Comparison of ENCODE assay signal across 8 cellular contexts in genomic region chr3:45145681-45146614, GRCh38. TPM values are rescaled to one million over a fixed set of nuclear protein-coding genes. Genes with fewer than 3 reads are reported as not detected.
DNase-seq lines count a peak whose midpoint lies in the region; ATAC-seq, FAIRE-seq and TF ChIP-seq lines count a peak whose summit lies in the region.

A gene with protein sequence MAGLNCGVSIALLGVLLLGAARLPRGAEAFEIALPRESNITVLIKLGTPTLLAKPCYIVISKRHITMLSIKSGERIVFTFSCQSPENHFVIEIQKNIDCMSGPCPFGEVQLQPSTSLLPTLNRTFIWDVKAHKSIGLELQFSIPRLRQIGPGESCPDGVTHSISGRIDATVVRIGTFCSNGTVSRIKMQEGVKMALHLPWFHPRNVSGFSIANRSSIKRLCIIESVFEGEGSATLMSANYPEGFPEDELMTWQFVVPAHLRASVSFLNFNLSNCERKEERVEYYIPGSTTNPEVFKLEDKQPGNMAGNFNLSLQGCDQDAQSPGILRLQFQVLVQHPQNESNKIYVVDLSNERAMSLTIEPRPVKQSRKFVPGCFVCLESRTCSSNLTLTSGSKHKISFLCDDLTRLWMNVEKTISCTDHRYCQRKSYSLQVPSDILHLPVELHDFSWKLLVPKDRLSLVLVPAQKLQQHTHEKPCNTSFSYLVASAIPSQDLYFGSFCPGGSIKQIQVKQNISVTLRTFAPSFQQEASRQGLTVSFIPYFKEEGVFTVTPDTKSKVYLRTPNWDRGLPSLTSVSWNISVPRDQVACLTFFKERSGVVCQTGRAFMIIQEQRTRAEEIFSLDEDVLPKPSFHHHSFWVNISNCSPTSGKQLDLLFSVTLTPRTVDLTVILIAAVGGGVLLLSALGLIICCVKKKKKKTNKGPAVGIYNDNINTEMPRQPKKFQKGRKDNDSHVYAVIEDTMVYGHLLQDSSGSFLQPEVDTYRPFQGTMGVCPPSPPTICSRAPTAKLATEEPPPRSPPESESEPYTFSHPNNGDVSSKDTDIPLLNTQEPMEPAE (minus strand): TSS chr3:45146378. CDS start chr3:45146287, 91 bp downstream.

- peak; percentile 34 to 36 for ATAC-seq in CD4-positive, CD25-positive, alpha-beta regulatory T cell (ENCODE audit: low read depth in 2 of 2)
- peak; percentile 28 for ATAC-seq in stimulated activated naive CD8-positive, alpha-beta T cell treated with anti-CD3 and anti-CD28 coated beads, Interleukin-15, Interleukin-2, amounts not matched to agents 100 U/mL and 50 U/mL, for 24 hours

- in situ Hi-C loops in astrocyte of the cerebellum (cut with HindIII; ENCODE audit: low sequenced_read_pairs) = no loop called here

- peak within 1 kb of the TSS; percentile 94 for H3K9ac ChIP-seq in keratinocyte (ENCODE audit: control insufficient read depth, extremely low read depth, insufficient read depth, low read length)

- H2AFZ ChIP-seq in keratinocyte (ENCODE audit: control insufficient read depth, low read length) = peak within 1 kb of the TSS; percentile 57

- DNase-seq in CD4-positive, CD25-positive, alpha-beta regulatory T cell = peak in 1 of 3 donors; percentile 4
- DNase-seq in HT1080 (ENCODE audit: low read depth) = no peak
- DNase-seq in astrocyte of the cerebellum (ENCODE audit: low read depth) = no peak
- no peak for DNase-seq in keratinocyte (ENCODE audit: low read depth, low spot score)
- DNase-seq in stimulated activated naive CD8-positive, alpha-beta T cell treated with anti-CD3 and anti-CD28 coated beads, Interleukin-15, Interleukin-2, amounts not matched to agents 100 U/mL and 50 U/mL, for 24 hours = no peak
- no peak for DNase-seq in GOT3 (lab: John Stamatoyannopoulos, UW)
- no peak for DNase-seq in NCI-H2227 treated with DMSO at 0.1 percent for 48 hours (lab: John Stamatoyannopoulos, UW)
- DNase-seq in middle frontal gyrus (ENCODE audit: extremely low spot score, low spot score) = no peak

- H3K27me3 Mint-ChIP-seq in CD4-positive, CD25-positive, alpha-beta regulatory T cell = peaks cover 79% of the 10 kb centered on the region

- H3K4me3 Mint-ChIP-seq in CD4-positive, CD25-positive, alpha-beta regulatory T cell = peak within 1 kb of the TSS; percentile 58 to 93 (median 88)

- H3K4me1 Mint-ChIP-seq in CD4-positive, CD25-positive, alpha-beta regulatory T cell = peaks cover 0 to 23% (median 9%) of the 10 kb centered on the region in 4 donors

- peak within 1 kb of the TSS in 1 of 3 donors; percentile 59 for H3K27ac Mint-ChIP-seq in CD4-positive, CD25-positive, alpha-beta regulatory T cell

- H3K79me2 ChIP-seq in keratinocyte (ENCODE audit: control insufficient read depth, insufficient read depth, low read length) = peaks cover 52% of the 10 kb centered on the region

- H3K27ac ChIP-seq in CD4-positive, CD25-positive, alpha-beta regulatory T cell (ENCODE audit: insufficient read depth, low read length, poor library complexity, severe bottlenecking) = no peak within 1 kb of the TSS
- peak within 1 kb of the TSS; percentile 92 for H3K27ac ChIP-seq in keratinocyte (ENCODE audit: control insufficient read depth, insufficient read depth, low read length)

- H3K36me3 Mint-ChIP-seq in CD4-positive, CD25-positive, alpha-beta regulatory T cell = peaks cover 4% of the 10 kb centered on the region

- peak within 1 kb of the TSS; percentile 84 for H3K4me2 ChIP-seq in keratinocyte (ENCODE audit: control insufficient read depth, extremely low read depth, insufficient read depth, low read depth, low read length)

- H3K4me3 ChIP-seq in CD4-positive, CD25-positive, alpha-beta regulatory T cell (ENCODE audit: low read depth, low read length) = no peak within 1 kb of the TSS
- H3K4me3 ChIP-seq in astrocyte of the cerebellum (ENCODE audit: low read depth, low read length) (peak within 1 kb of the TSS; percentile 68), keratinocyte (ENCODE audit: control insufficient read depth in 2 of 3, extremely low read depth in 1 of 3, insufficient read depth in 2 of 3, low read depth in 1 of 3, low read length in 3 of 3) (peak within 1 kb of the TSS; percentile 83 to 91 (median 88))

- FAIRE-seq in keratinocyte (lab: Jason Lieb, UNC) = no peak

- peaks cover 22% of the 10 kb centered on the region for H3K27me3 ChIP-seq in CD4-positive, CD25-positive, alpha-beta regulatory T cell (ENCODE audit: control insufficient read depth, insufficient read depth, low read length)
- H3K27me3 ChIP-seq in keratinocyte (ENCODE audit: control insufficient read depth, extremely low read depth, insufficient read depth, low read length) = no peaks in the 10 kb centered on the region

- TF ChIP-seq CTCF in astrocyte of the cerebellum (IDR thresholded peaks at IDR 0.05; ENCODE audit: low read depth, low read length, missing control alignments) (no peak), keratinocyte (optimal IDR thresholded peaks at IDR 0.05 in 1 of 3, IDR thresholded peaks at IDR 0.05 in 1 of 3, conservative IDR thresholded peaks at IDR 0.05 in 1 of 3; ENCODE audit: extremely low read depth in 1 of 3, insufficient read depth in 2 of 3, low read length in 3 of 3) (no peak)

- peaks cover 0 to 10% (median 3%) of the 10 kb centered on the region in 7 donors for H3K9me3 Mint-ChIP-seq in CD4-positive, CD25-positive, alpha-beta regulatory T cell

- no peaks in the 10 kb centered on the region for H4K20me1 ChIP-seq in keratinocyte (ENCODE audit: control insufficient read depth, extremely low read depth, insufficient read depth, low read length)

- peaks cover 2 to 3% of the 10 kb centered on the region in 2 experiments for H3K9me3 ChIP-seq in CD4-positive, CD25-positive, alpha-beta regulatory T cell (ENCODE audit: control insufficient read depth in 2 of 2, low read length in 2 of 2)
- H3K9me3 ChIP-seq in keratinocyte (ENCODE audit: control insufficient read depth, low read depth, low read length) = no peaks in the 10 kb centered on the region

- H3K36me3 ChIP-seq in CD4-positive, CD25-positive, alpha-beta regulatory T cell (ENCODE audit: control insufficient read depth, insufficient read depth, low read length) = no peaks in the 10 kb centered on the region
- H3K36me3 ChIP-seq in keratinocyte (ENCODE audit: control insufficient read depth in 2 of 2, extremely low read depth in 1 of 2, insufficient read depth in 2 of 2, low read length in 2 of 2) = peaks cover 0 to 7% of the 10 kb centered on the region in 2 experiments

- dilution Hi-C loops in keratinocyte (cut with MboI; ENCODE audit: extremely low pct_ligation_motif_present, low sequenced_read_pairs) = no loop called here

- H3K9me1 ChIP-seq in keratinocyte (ENCODE audit: control insufficient read depth, extremely low read depth, insufficient read depth, low read length) = no peaks in the 10 kb centered on the region

- peaks cover 13% of the 10 kb centered on the region for H3K4me1 ChIP-seq in CD4-positive, CD25-positive, alpha-beta regulatory T cell (ENCODE audit: control insufficient read depth, insufficient read depth, low read length, poor library complexity, severe bottlenecking)
- peaks cover 34% of the 10 kb centered on the region for H3K4me1 ChIP-seq in keratinocyte (ENCODE audit: control insufficient read depth, extremely low read depth, insufficient read depth, low read length)

RNA-seq across cellular contexts. Expression of the gene that starts here (rescaled TPM):
- 0.54 TPM for total RNA-seq in CD4-positive, CD25-positive, alpha-beta regulatory T cell
- polyA plus RNA-seq in CD4-positive, CD25-positive, alpha-beta regulatory T cell = 1 to 10 TPM in 2 of 4 donors, under 1 TPM in 2; 0.47 to 2.5 (median 1.5) TPM
- total RNA-seq in HT1080 (2014; rRNA removed; shearing (Covaris generic)) = 16.9 and 23.8 TPM in 2 replicates
- 45.0 and 51.3 TPM in 2 replicates for polyA plus RNA-seq in HT1080 (2015; cell fraction: cytosol; rRNA removed)
- polyA plus RNA-seq in HT1080 (2015; cell fraction: nucleus; rRNA removed) = 49.2 and 55.4 TPM in 2 replicates
- polyA plus RNA-seq in keratinocyte = 71.0 to 171 TPM (median 85.8 TPM) in 3 replicates
- polyA plus RNA-seq in keratinocyte (2011; ENCODE audit: low read depth) = 25.6 TPM
- polyA plus RNA-seq in keratinocyte (2011; cell fraction: cytosol; rRNA removed) = 94.9 and 114 TPM in 2 replicates
- 289 and 310 TPM in 2 replicates for polyA plus RNA-seq in keratinocyte (2011; cell fraction: nucleus; rRNA removed)
- polyA plus RNA-seq in keratinocyte (2012; ENCODE audit: low replicate concordance) = 62.4 and 123 TPM in 2 replicates
- polyA minus RNA-seq in keratinocyte = 124 to 419 TPM (median 165 TPM) in 3 replicates
- 129 TPM for polyA minus RNA-seq in keratinocyte (2011; cell fraction: cytosol; rRNA and poly(A)+ RNA removed)
- polyA minus RNA-seq in keratinocyte (2011; cell fraction: nucleus; rRNA and poly(A)+ RNA removed) = 264 and 415 TPM in 2 replicates

Comparison
In these comparisons a context has a peak if more than half of its experiments do, and no peak if none do; other contexts are left out.
1. RNA of the gene that starts here (total RNA-seq): 16.9 to 23.8 TPM in HT1080; 0.54 TPM in CD4-positive, CD25-positive, alpha-beta regulatory T cell (single experiment); every median in the first group is over 10 times any median in the second.
2. RNA of the gene that starts here (polyA plus RNA-seq): 25.6 to 310 TPM in keratinocyte; 0.47 to 2.5 TPM in CD4-positive, CD25-positive, alpha-beta regulatory T cell; every median in the first group is over 4 times any median in the second.